Comparison of ENCODE assay signal across 8 cellular contexts in genomic region chr1:95043141-95043980, GRCh38. TPM values are rescaled to one million over a fixed set of nuclear protein-coding genes. Genes with fewer than 3 reads are reported as not detected.
A peak's percentile ranks its signal among the peaks of the same experiment; 100 is the strongest.
DNase-seq lines count a peak whose midpoint lies in the region; FAIRE-seq lines count a peak whose summit lies in the region.

No MANE protein-coding gene starts in this region.

- peak; percentile 56 for DNase-seq in GDM1 (lab: John Stamatoyannopoulos, UW)
- DNase-seq in HCEC 1CT, result peak; percentile 84
- DNase-seq in M059J (ENCODE audit: low read depth), result peak; percentile 82
- DNase-seq in SHP77 (lab: John Stamatoyannopoulos, UW), result peak; percentile 64
- peak; percentile 58 for DNase-seq in activated T-helper 9 cell treated with anti-CD3 and anti-CD28 coated beads, Interleukin-2, amount 50 U/mL, for 16 hours (ENCODE audit: low read depth)
- peak; percentile 58 to 67 for DNase-seq in frontal cortex (ENCODE audit: low spot score in 2 of 2)
- DNase-seq in occipital lobe (lab: John Stamatoyannopoulos, UW), result peak; percentile 60
- peak; percentile 97 for DNase-seq in superior temporal gyrus (ENCODE audit: extremely low spot score)

- peak; percentile 54 for FAIRE-seq in frontal cortex (lab: Jason Lieb, UNC)

RNA-seq across cellular contexts. Expression of gene ALG14, which starts 29.4 kb away (rescaled TPM):
- total RNA-seq in M059J (2014; rRNA removed; shearing (Covaris generic)), result 1.9 and 2.1 TPM in 2 replicates
- total RNA-seq in frontal cortex (3.7 TPM), occipital lobe (4.1 TPM)

Comparison
In these comparisons a context has a peak if more than half of its experiments do, and no peak if none do; other contexts are left out.
1. Peak in every context shown above with its lines: DNase-seq.